In the genomic region with DNA sequence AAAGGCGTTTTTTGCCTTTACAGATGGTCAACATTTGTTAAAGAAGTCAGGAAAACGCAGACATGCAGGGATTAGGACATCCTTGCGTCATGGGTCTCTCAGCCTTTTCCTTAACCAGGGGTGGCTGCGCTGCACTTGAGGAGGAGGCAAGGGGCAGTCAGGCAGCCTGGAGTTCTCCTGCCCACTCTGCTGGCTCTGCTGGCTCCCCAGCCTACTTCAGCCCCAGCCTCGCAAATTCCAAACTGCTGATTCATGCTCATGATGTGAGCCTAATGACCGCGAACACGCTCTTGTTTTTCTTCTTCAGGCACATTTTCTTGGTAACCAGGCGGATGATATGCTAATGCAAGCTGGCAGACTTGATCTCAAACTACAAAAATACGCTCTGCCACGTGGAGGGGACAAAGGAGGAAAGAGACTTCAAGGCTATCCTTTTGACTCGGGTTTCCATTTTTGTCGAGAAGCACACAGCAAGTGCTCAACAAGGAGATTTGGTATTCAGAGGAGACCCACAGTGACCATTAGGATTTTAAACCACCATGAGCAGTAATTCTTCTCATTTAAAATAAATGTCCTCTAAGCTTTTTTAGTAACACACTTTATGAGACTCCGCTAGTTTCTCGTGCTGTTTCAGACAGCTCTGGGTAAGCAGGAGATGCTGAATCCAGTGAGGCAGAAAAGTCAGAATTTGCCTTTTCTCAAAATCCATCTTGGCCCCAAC, we compare ENCODE assay signal across 8 cellular contexts.
DNase-seq lines count a peak whose midpoint lies in the region; ATAC-seq and TF ChIP-seq lines count a peak whose summit lies in the region.

No MANE protein-coding gene starts in this region.

- CTCF ChIA-PET in MCF 10A (lab: Yijun Ruan, JAX) = interaction anchor here (0.8 to 0.9 kb wide), 3 partner anchors 289 to 369 kb away, joined by 3 to 5 read pairs (median 3); no protein-coding TSS in a partner anchor

- H3K27ac ChIP-seq in iPS DF 6.9 (ENCODE audit: low read length) (no peak overlapping the region), sigmoid colon (peak overlapping the region; percentile 74 to 89 (median 82))

- peak overlapping the region; percentile 26 for H3K9ac ChIP-seq in ES-I3 (ENCODE audit: low read depth, low read length)

- no peaks in the 10 kb centered on the region for H3K9me3 Mint-ChIP-seq in MCF 10A (ENCODE audit: unreplicated experiment)

- H3K4me1 Mint-ChIP-seq in MCF 10A (ENCODE audit: insufficient read depth, unreplicated experiment) = peaks cover 40% of the 10 kb centered on the region

- H3K4me1 ChIP-seq in ES-I3 (ENCODE audit: insufficient read depth, low read length) = peaks cover 24% of the 10 kb centered on the region
- peaks cover 3% of the 10 kb centered on the region; the same call in 1 of the 2 replicates for H3K4me1 ChIP-seq in iPS DF 6.9 (ENCODE audit: control insufficient read depth, insufficient read depth, low read length)
- H3K4me1 ChIP-seq in sigmoid colon = peaks cover 0 to 37% (median 29%) of the 10 kb centered on the region in 4 donors

- H3K4me3 Mint-ChIP-seq in MCF 10A (ENCODE audit: unreplicated experiment) = peak overlapping the region; percentile 68

- BruUV-seq in MCF 10A (replicated peaks; lab: Mats Ljungman, UMichigan) = TSS peak; percentile 82

- intact Hi-C loops in MCF 10A (cut with micrococcal nuclease) = loop anchor here (1.0 to 2.0 kb wide), 3 partner anchors 55 to 291 kb away; no protein-coding TSS in a partner anchor
- intact Hi-C loops in sigmoid colon (cut with DNase I) = loop anchor here (2.0 to 10.0 kb wide), 2 partner anchors 57 to 291 kb away; a partner anchor contains a TSS

- H3K4me3 ChIP-seq in iPS DF 6.9 (ENCODE audit: low read length) (no peak overlapping the region), sigmoid colon (peak overlapping the region in 3 of 4 donors; percentile 20 to 39 (median 33))

- ATAC-seq in HG03378 (IDR thresholded peaks at IDR 0.05; ENCODE audit: unreplicated experiment) (no peak), GM18502 (IDR thresholded peaks at IDR 0.05; ENCODE audit: poor library complexity, unreplicated experiment) (no peak), HG02970 (IDR thresholded peaks at IDR 0.05; ENCODE audit: low FRiP score, unreplicated experiment) (no peak)

- no peaks in the 10 kb centered on the region for H3K27me3 Mint-ChIP-seq in MCF 10A (ENCODE audit: insufficient read depth, unreplicated experiment)

- H3K36me3 Mint-ChIP-seq in MCF 10A (ENCODE audit: insufficient read depth, unreplicated experiment) = no peaks in the 10 kb centered on the region

- TF ChIP-seq POLR2A in sigmoid colon (IDR thresholded peaks at IDR 0.05) = no peak

- POLR2A ChIA-PET in MCF 10A (lab: Yijun Ruan, JAX) = interaction anchor here (0.6 to 7.7 kb wide), 13 partner anchors 9 to 375 kb away, joined by 3 to 95 read pairs (median 5); a partner anchor contains a TSS

- TF ChIP-seq CTCF in MCF 10A (IDR thresholded peaks at IDR 0.05; ENCODE audit: unreplicated experiment) = no peak
- TF ChIP-seq CTCF in sigmoid colon (IDR thresholded peaks at IDR 0.05) = no peak

- peak in 1 of 4 donors; percentile 62 for TF ChIP-seq EP300 in sigmoid colon (IDR thresholded peaks at IDR 0.05)

- H3K27me3 ChIP-seq in iPS DF 6.9 (ENCODE audit: control insufficient read depth, insufficient read depth, low read length) (no peaks in the 10 kb centered on the region), sigmoid colon (no peaks in the 10 kb centered on the region)

- H3K9me3 ChIP-seq in ES-I3 (ENCODE audit: control insufficient read depth, insufficient read depth, low read length) (no peaks in the 10 kb centered on the region), iPS DF 6.9 (ENCODE audit: control insufficient read depth, insufficient read depth, low read length) (no peaks in the 10 kb centered on the region), sigmoid colon (no peaks in the 10 kb centered on the region)

- DNase-seq in NCI-H446 treated with DMSO at 0.1 percent for 48 hours (lab: John Stamatoyannopoulos, UW) = peak; percentile 69
- DNase-seq in MCF 10A (ENCODE audit: unreplicated experiment) = peak; percentile 97
- peak; percentile 58 for DNase-seq in iPS DF 6.9 (ENCODE audit: low read depth, low spot score)
- DNase-seq in sigmoid colon = peak; percentile 82

- WGBS in iPS DF 6.9 (ENCODE audit: insufficient coverage, insufficient read length) = no CpG with 5 or more reads among the region's 15 CpGs
- WGBS in sigmoid colon, 2 donors = 48 to 76% methylated on average over 15 of the region's 15 CpGs

- peak overlapping the region; percentile 96 for H3K27ac Mint-ChIP-seq in MCF 10A (ENCODE audit: low read depth, unreplicated experiment)

- H3K36me3 ChIP-seq in ES-I3 (ENCODE audit: insufficient read depth, low read length) = no peaks in the 10 kb centered on the region
- no peaks in the 10 kb centered on the region for H3K36me3 ChIP-seq in iPS DF 6.9 (ENCODE audit: control insufficient read depth, insufficient read depth, low read length)
- H3K36me3 ChIP-seq in sigmoid colon = no peaks in the 10 kb centered on the region
